11 cellular contexts compared by ENCODE assay signal in the genomic region with DNA sequence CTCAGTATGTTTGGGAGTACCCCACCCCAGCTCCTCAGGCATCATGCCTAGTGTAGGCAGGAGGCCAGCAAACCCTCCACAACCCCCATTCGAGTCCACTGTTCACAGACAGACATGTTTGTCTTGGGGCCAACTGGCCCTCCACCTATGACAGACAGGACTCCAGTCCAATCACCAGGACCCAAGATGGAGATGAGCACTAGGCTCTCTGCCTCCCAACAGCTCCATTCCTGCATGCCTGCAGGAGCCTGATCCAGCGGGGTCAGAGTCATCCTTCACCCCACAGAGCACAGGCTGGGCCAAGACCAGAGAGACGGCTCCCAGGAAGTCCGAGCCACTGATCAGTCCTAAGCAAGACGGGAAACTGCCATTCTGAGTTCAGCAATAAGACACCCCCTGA. TPM values are rescaled to one million over a fixed set of nuclear protein-coding genes. Genes with fewer than 3 reads are reported as not detected.
DNase-seq lines count a peak whose midpoint lies in the region; ATAC-seq and TF ChIP-seq lines count a peak whose summit lies in the region.
"Had no signal": no experiment of that assay in that cellular context is flagged by ENCODE, and none has a peak within 500 bp of the region (broad histone marks: within the 10 kb centered on the region; RNA-seq: fewer than 3 reads in every experiment).

No MANE protein-coding gene starts in this region.

- TF ChIP-seq CTCF in choroid plexus epithelial cell (conservative IDR thresholded peaks at IDR 0.05; ENCODE audit: low read depth, low read length) (no peak), mucosa of descending colon (IDR thresholded peaks at IDR 0.05) (no peak), tibial nerve (IDR thresholded peaks at IDR 0.05) (no peak)

- no peaks in the 10 kb centered on the region for H3K9me3 Mint-ChIP-seq in activated CD4-positive, alpha-beta memory T cell treated with anti-CD3 and anti-CD28 coated beads for 36 hours

- TF ChIP-seq POLR2A in tibial nerve (IDR thresholded peaks at IDR 0.05): no peak

- ATAC-seq in mucosa of descending colon (peak; percentile 2), HG02678 (IDR thresholded peaks at IDR 0.05; ENCODE audit: unreplicated experiment) (no peak)

- no peak for TF ChIP-seq EP300 in tibial nerve (IDR thresholded peaks at IDR 0.05)

- intact Hi-C loops in mucosa of descending colon (cut with DNase I, micrococcal nuclease): no loop called here
- intact Hi-C loops in activated CD4-positive, alpha-beta memory T cell treated with anti-CD3 and anti-CD28 coated beads for 36 hours (cut with micrococcal nuclease): no loop called here

- 47% methylated on average over 5 of the region's 5 CpGs for WGBS in tibial nerve, 2 donors

- no peak overlapping the region for H3K27ac Mint-ChIP-seq in activated CD4-positive, alpha-beta memory T cell treated with anti-CD3 and anti-CD28 coated beads for 36 hours

- peaks cover 33% of the 10 kb centered on the region for H3K4me1 ChIP-seq in mucosa of descending colon (ENCODE audit: low read depth)
- peaks cover 0 to 70% (median 45%) of the 10 kb centered on the region in 4 donors for H3K4me1 ChIP-seq in tibial nerve

- H3K4me3 Mint-ChIP-seq in activated CD4-positive, alpha-beta memory T cell treated with anti-CD3 and anti-CD28 coated beads for 36 hours: no peak overlapping the region

- H3K4me3 ChIP-seq in choroid plexus epithelial cell (ENCODE audit: low read depth, low read length) (no peak overlapping the region), mucosa of descending colon (no peak overlapping the region), tibial nerve (no peak overlapping the region)

- H3K4me1 Mint-ChIP-seq in activated CD4-positive, alpha-beta memory T cell treated with anti-CD3 and anti-CD28 coated beads for 36 hours (ENCODE audit: low read depth): peaks cover 5% of the 10 kb centered on the region

- H3K27ac ChIP-seq in tibial nerve: peak overlapping the region in 3 of 4 donors; percentile 47 to 92 (median 87)

- CTCF ChIA-PET in activated CD4-positive, alpha-beta memory T cell treated with anti-CD3 and anti-CD28 coated beads for 36 hours (lab: Charles Lee): interaction anchor here (0.8 kb wide), 1 partner anchor 92 kb away, joined by 3 read pairs; no protein-coding TSS in a partner anchor

- POLR2A ChIA-PET in activated CD4-positive, alpha-beta memory T cell treated with anti-CD3 and anti-CD28 coated beads for 36 hours (lab: Charles Lee): no interaction called here

- H3K36me3 ChIP-seq in mucosa of descending colon (ENCODE audit: low read depth) (no peaks in the 10 kb centered on the region), tibial nerve (peaks cover 0 to 27% (median 0%) of the 10 kb centered on the region in 3 donors)

- DNase-seq in DMS 273 (lab: John Stamatoyannopoulos, UW; ENCODE audit: unreplicated experiment): peak; percentile 17
- no peak for DNase-seq in DMS 273 treated with DMSO at 0.1 percent for 48 hours (lab: John Stamatoyannopoulos, UW)
- DNase-seq in choroid plexus epithelial cell (ENCODE audit: low read depth): peak; percentile 74
- DNase-seq in mucosa of descending colon: peak in 1 of 3 donors; percentile 38
- no peak for DNase-seq in tibial nerve (ENCODE audit: low spot score in 2 of 2)
- no peak for DNase-seq in activated CD4-positive, alpha-beta memory T cell treated with anti-CD3 and anti-CD28 coated beads for 36 hours
- DNase-seq in NCI-H2081 (lab: John Stamatoyannopoulos, UW): no peak
- DNase-seq: 8988T, NCI-H1694, occipital lobe had no signal

- H3K27me3 ChIP-seq in tibial nerve: no peaks in the 10 kb centered on the region

- H3K36me3 Mint-ChIP-seq in activated CD4-positive, alpha-beta memory T cell treated with anti-CD3 and anti-CD28 coated beads for 36 hours: no peaks in the 10 kb centered on the region

- H3K27me3 Mint-ChIP-seq in activated CD4-positive, alpha-beta memory T cell treated with anti-CD3 and anti-CD28 coated beads for 36 hours: no peaks in the 10 kb centered on the region

- H3K9me3 ChIP-seq in mucosa of descending colon: no peaks in the 10 kb centered on the region
- no peaks in the 10 kb centered on the region for H3K9me3 ChIP-seq in tibial nerve

RNA-seq across cellular contexts. Expression of a gene that starts 39.6 kb away (rescaled TPM):
- total RNA-seq in mucosa of descending colon (100 to 1,000 TPM; 634 to 807 (median 704) TPM), tibial nerve (100 to 1,000 TPM; 800 to 945 (median 825) TPM)
- total RNA-seq in activated CD4-positive, alpha-beta memory T cell treated with anti-CD3 and anti-CD28 coated beads for 36 hours: 1,000 to 10,000 TPM; 1,027 to 1,094 TPM

RNA-seq across cellular contexts. Expression of a gene that starts 39.7 kb away (rescaled TPM):
- total RNA-seq in mucosa of descending colon: 10 to 100 TPM in 2 of 3 donors, 1 to 10 TPM in 1; 9.6 to 21.3 (median 15.9) TPM
- total RNA-seq in tibial nerve: 10 to 100 TPM in 3 of 4 donors, 1 to 10 TPM in 1; 7.1 to 26.5 (median 16.2) TPM
- total RNA-seq in activated CD4-positive, alpha-beta memory T cell treated with anti-CD3 and anti-CD28 coated beads for 36 hours: 10 to 100 TPM; 18.3 to 24.2 TPM

Comparison
In these comparisons a context has a peak if more than half of its experiments do, and no peak if none do; other contexts are left out.
1. DNase-seq: peak in DMS 273 (single experiment) and choroid plexus epithelial cell (single experiment); none in DMS 273 treated with DMSO at 0.1 percent for 48 hours (single experiment), tibial nerve (0 of 2), activated CD4-positive, alpha-beta memory T cell treated with anti-CD3 and anti-CD28 coated beads for 36 hours (single experiment) and NCI-H2081 (0 of 2).